ENCODE assay signal across 8 cellular contexts in genomic region chr9:6757132-6757987, GRCh38. TPM values are rescaled to one million over a fixed set of nuclear protein-coding genes. Genes with fewer than 3 reads are reported as not detected.
DNase-seq lines count a peak whose midpoint lies in the region; ATAC-seq and TF ChIP-seq lines count a peak whose summit lies in the region.

KDM4C (plus strand) TSS chr9:6757973; CDS start chr9:6792989, 35,016 bp downstream.

- peak within 1 kb of the TSS; percentile 96 for H2AFZ ChIP-seq in OCI-LY7 (ENCODE audit: low read length)

- intact Hi-C loops in OCI-LY7 (cut with micrococcal nuclease; ENCODE audit: unreplicated experiment), result loop anchor here (1.0 to 5.0 kb wide), 4 partner anchors 55 to 750 kb away; partner anchors contain the start of gene UHRF2

- DNase-seq in DMS 273 (lab: John Stamatoyannopoulos, UW; ENCODE audit: unreplicated experiment) (peak; percentile 96), HuH-7 (ENCODE audit: low spot score) (peak; percentile 55), OCI-LY7 (ENCODE audit: low spot score) (peak; percentile 97), epithelial cell of prostate (ENCODE audit: low read depth, low spot score) (peak; percentile 79), mucosa of gallbladder (ENCODE audit: low spot score) (peak; percentile 96)
- DNase-seq in activated T-cell treated with anti-CD3 and anti-CD28 coated beads, Interleukin-2, amount 50 U/mL, for 1 hour, result peak; percentile 93
- DNase-seq in stimulated activated CD8-positive, alpha-beta memory T cell treated with anti-CD3 and anti-CD28 coated beads, Interleukin-4, amount 100 ng/mL, for 24 hours (ENCODE audit: low read depth), result peak; percentile 88

- no peaks in the 10 kb centered on the region for H3K9me3 ChIP-seq in OCI-LY7 (ENCODE audit: low read length)

- peak within 1 kb of the TSS; percentile 87 for H3K4me2 ChIP-seq in OCI-LY7 (ENCODE audit: low read length)

- POLR2A ChIA-PET in OCI-LY7 (lab: Charles Lee), result interaction anchor here (0.5 to 3.1 kb wide), 8 partner anchors 12 to 1124 kb away, joined by 3 to 21 read pairs (median 4); no protein-coding TSS in a partner anchor

- peaks cover 22% of the 10 kb centered on the region for H3K4me1 ChIP-seq in OCI-LY7 (ENCODE audit: insufficient read depth, low read length, poor library complexity, severe bottlenecking)

- H4K20me1 ChIP-seq in OCI-LY7 (ENCODE audit: insufficient read depth, low read length), result 0 out of 2 replicates have a peak, but pooled peaks cover 8% of the 10 kb centered on the region

- TSS peak; percentile 87 for BruUV-seq in OCI-LY7 (replicated peaks; lab: Mats Ljungman, UMichigan)

- peak within 1 kb of the TSS; percentile 80 for H3K27ac ChIP-seq in OCI-LY7 (ENCODE audit: low read depth, low read length, poor library complexity, severe bottlenecking)
- peak within 1 kb of the TSS; percentile 96 for H3K27ac ChIP-seq in epithelial cell of prostate

- CTCF ChIA-PET in OCI-LY7 (lab: Charles Lee; ENCODE audit: unreplicated experiment), result no interaction called here

- H3K9me2 ChIP-seq in OCI-LY7 (ENCODE audit: insufficient read depth, low read length), result no peaks in the 10 kb centered on the region

- ATAC-seq in GM21526 (IDR thresholded peaks at IDR 0.05; ENCODE audit: low FRiP score, unreplicated experiment), result peak; percentile 81

- H3K79me2 ChIP-seq in OCI-LY7 (ENCODE audit: insufficient read depth, low read depth, low read length), result peaks cover 36% of the 10 kb centered on the region

- H3K4me3 ChIP-seq in OCI-LY7 (ENCODE audit: low read depth, low read length, poor library complexity, severe bottlenecking), result peak within 1 kb of the TSS; percentile 94

- no peaks in the 10 kb centered on the region for H3K36me3 ChIP-seq in OCI-LY7 (ENCODE audit: insufficient read depth, low read length)

- TF ChIP-seq CTCF in OCI-LY7 (conservative IDR thresholded peaks at IDR 0.05; ENCODE audit: low read length), result no peak

RNA-seq across cellular contexts. Expression of gene KDM4C, which starts in this region (rescaled TPM):
- total RNA-seq in OCI-LY7 (2014; rRNA removed; shearing (Covaris generic)), result 51.5 and 57.9 TPM in 2 replicates
- total RNA-seq in OCI-LY7 (2022), result 60.2 and 60.3 TPM in 2 replicates
- total RNA-seq in mucosa of gallbladder, result 43.1 TPM

Comparison
In these comparisons a context has a peak if more than half of its experiments do, and no peak if none do; other contexts are left out.
1. Peak in every context shown above with its lines: DNase-seq, ATAC-seq, H3K4me3 ChIP-seq and H3K27ac ChIP-seq.